8 cellular contexts compared by ENCODE assay signal in genomic region chrX:148049441-148049840, GRCh38.
A peak's percentile ranks its signal among the peaks of the same experiment; 100 is the strongest.
DNase-seq lines count a peak whose midpoint lies in the region; ATAC-seq, FAIRE-seq and TF ChIP-seq lines count a peak whose summit lies in the region.

No MANE protein-coding gene starts in this region.

- H3K36me3 ChIP-seq in thyroid gland, result no peaks in the 10 kb centered on the region

- H3K4me3 ChIP-seq in fibroblast of villous mesenchyme (ENCODE audit: low read depth, low read length) (no peak overlapping the region), thyroid gland (replicated peaks in 1 of 3) (no peak overlapping the region)

- peak; percentile 0 to 17 for DNase-seq in NOMO-1 (lab: John Stamatoyannopoulos, UW; ENCODE audit: unreplicated experiment in 2 of 2)
- no peak for DNase-seq in NOMO-1 treated with dmso at 0.1 percent for 144 hours (lab: John Stamatoyannopoulos, UW; ENCODE audit: unreplicated experiment)
- DNase-seq in HT1080 (ENCODE audit: low read depth), result peak; percentile 36
- DNase-seq in RCC 7860 (ENCODE audit: low spot score), result no peak
- DNase-seq in fibroblast of villous mesenchyme (ENCODE audit: low read depth), result peak; percentile 38
- no peak for DNase-seq in thyroid gland
- no peak for DNase-seq in activated CD4-positive, alpha-beta T cell treated with anti-CD3 and anti-CD28 coated beads for 1 hour

- FAIRE-seq in RCC 7860 (lab: Jason Lieb, UNC), result peak; percentile 75

- intact Hi-C loops in thyroid gland (cut with DNase I), result no loop called here

- no peaks in the 10 kb centered on the region for H3K4me1 ChIP-seq in thyroid gland

- TF ChIP-seq CTCF in fibroblast of villous mesenchyme (IDR thresholded peaks at IDR 0.05; ENCODE audit: insufficient read depth, low read depth, low read length) (peak; percentile 45), thyroid gland (IDR thresholded peaks at IDR 0.05) (peak in 4 of 6 experiments; percentile 17 to 52 (median 48))

- H3K9me3 ChIP-seq in thyroid gland, result no peaks in the 10 kb centered on the region

- WGBS in thyroid gland, 2 donors, result 32 to 33% methylated on average over 4 of the region's 4 CpGs

- no peak for TF ChIP-seq POLR2A in thyroid gland (IDR thresholded peaks at IDR 0.05)

- H3K27me3 ChIP-seq in thyroid gland, result no peaks in the 10 kb centered on the region

- ATAC-seq in HG03460 (IDR thresholded peaks at IDR 0.05; ENCODE audit: unreplicated experiment), result no peak

- H3K27ac ChIP-seq in thyroid gland, result no peak overlapping the region

Comparison
In these comparisons a context has a peak if more than half of its experiments do, and no peak if none do; other contexts are left out.
1. DNase-seq: peak in NOMO-1 (2 of 2), HT1080 (single experiment) and fibroblast of villous mesenchyme (single experiment); none in NOMO-1 treated with dmso at 0.1 percent for 144 hours (single experiment), RCC 7860 (single experiment), thyroid gland (0 of 2) and activated CD4-positive, alpha-beta T cell treated with anti-CD3 and anti-CD28 coated beads for 1 hour (single experiment).